1 cellular context compared by ENCODE assay signal in the genomic region with DNA sequence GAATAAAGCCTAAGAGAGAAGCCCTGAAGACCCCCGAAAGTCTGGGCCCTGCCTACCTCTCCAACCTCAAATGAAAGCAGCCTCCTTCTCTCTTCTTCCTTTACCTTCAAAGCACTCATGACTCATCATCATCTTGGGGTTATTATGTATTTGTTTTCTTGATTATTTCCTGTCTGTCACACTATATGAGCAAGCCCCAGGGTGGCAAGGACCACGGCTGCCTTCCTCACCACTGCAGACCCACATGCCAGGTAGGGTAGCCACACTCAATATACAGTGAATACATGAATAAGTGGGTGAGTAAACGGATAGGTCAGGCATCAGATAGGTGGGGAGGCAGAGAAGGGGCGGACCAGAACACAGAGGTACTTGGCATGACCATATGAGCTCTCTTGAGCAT.
TF ChIP-seq lines count a peak whose summit lies in the region.

No MANE protein-coding gene starts in this region.

TF ChIP-seq in IMR-90, 13 proteins besides CTCF, POLR2A, EP300 and RAD21 (continued from another document):
- TF ChIP-seq RCOR1 (IDR thresholded peaks at IDR 0.05; ENCODE audit: insufficient replicate concordance, low read length) (no peak), MXI1 (IDR thresholded peaks at IDR 0.05; ENCODE audit: borderline replicate concordance, low read depth, low read length) (no peak), CEBPB (IDR thresholded peaks at IDR 0.05; ENCODE audit: low read depth, low read length) (no peak), SMC3 (IDR thresholded peaks at IDR 0.05; ENCODE audit: low read depth, low read length) (no peak), FOS (IDR thresholded peaks at IDR 0.05; ENCODE audit: low read depth, low read length) (no peak), CHD1 (IDR thresholded peaks at IDR 0.05; ENCODE audit: low read depth, low read length) (no peak), RFX5 (IDR thresholded peaks at IDR 0.05; ENCODE audit: low read depth, low read length) (no peak), MAZ (IDR thresholded peaks at IDR 0.05; ENCODE audit: borderline replicate concordance, low read depth, low read length) (no peak)
- TF ChIP-seq, protein P1, sequence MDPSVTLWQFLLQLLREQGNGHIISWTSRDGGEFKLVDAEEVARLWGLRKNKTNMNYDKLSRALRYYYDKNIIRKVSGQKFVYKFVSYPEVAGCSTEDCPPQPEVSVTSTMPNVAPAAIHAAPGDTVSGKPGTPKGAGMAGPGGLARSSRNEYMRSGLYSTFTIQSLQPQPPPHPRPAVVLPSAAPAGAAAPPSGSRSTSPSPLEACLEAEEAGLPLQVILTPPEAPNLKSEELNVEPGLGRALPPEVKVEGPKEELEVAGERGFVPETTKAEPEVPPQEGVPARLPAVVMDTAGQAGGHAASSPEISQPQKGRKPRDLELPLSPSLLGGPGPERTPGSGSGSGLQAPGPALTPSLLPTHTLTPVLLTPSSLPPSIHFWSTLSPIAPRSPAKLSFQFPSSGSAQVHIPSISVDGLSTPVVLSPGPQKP (IDR thresholded peaks at IDR 0.05; ENCODE audit: borderline replicate concordance, low read depth, low read length), result no peak
- TF ChIP-seq, protein P2, sequence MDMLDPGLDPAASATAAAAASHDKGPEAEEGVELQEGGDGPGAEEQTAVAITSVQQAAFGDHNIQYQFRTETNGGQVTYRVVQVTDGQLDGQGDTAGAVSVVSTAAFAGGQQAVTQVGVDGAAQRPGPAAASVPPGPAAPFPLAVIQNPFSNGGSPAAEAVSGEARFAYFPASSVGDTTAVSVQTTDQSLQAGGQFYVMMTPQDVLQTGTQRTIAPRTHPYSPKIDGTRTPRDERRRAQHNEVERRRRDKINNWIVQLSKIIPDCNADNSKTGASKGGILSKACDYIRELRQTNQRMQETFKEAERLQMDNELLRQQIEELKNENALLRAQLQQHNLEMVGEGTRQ (IDR thresholded peaks at IDR 0.05; ENCODE audit: low read depth, low read length), result no peak
